12 cellular contexts compared by ENCODE assay signal in the genomic region with DNA sequence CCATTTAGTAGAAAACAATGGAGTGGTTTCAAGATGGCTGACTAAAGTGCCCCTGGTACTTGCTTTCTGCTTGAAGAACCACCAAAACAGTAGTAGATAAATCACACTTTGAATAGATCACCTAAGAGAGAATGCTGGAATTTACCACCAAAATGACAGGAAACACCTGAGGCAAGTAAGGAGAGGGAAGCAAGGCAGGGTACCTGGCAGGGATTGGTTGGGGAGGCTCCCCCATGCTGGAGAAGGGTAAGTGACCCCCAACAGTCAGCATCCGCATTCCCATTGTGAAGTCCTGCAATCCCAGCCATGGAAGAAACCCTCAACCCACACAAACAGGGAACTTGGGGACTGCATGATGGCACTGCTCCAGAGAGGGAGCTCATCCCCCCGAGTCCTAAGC.
"Had no signal": no experiment of that assay in that cellular context is flagged by ENCODE, and none has a peak within 500 bp of the region (broad histone marks: within the 10 kb centered on the region; RNA-seq: fewer than 3 reads in every experiment).

No MANE protein-coding gene starts in this region.

- H3K9me3 ChIP-seq: neutrophil had no signal

- H3K27me3 ChIP-seq: esophagus squamous epithelium, neutrophil had no signal

- H3K27ac ChIP-seq: esophagus squamous epithelium, neutrophil had no signal

- ATAC-seq: activated CD8-positive, alpha-beta memory T cell treated with anti-CD3 and anti-CD28 coated beads, Interleukin-2, amount 10 ng/mL, durations not matched to agents 7 days and 5 days; natural killer cell treated with Interleukin-12 subunit alpha and Interleukin-12 subunit beta and Interleukin-15 and Interleukin-18, amount 100 ng/mL, for 72 hours had no signal

- DNase-seq: activated B cell treated with CpG ODN at 0.5 μM for 24 hours; activated CD4-positive, alpha-beta memory T cell treated with anti-CD3 and anti-CD28 coated beads, Interleukin-2, amount 10 ng/mL, durations not matched to agents 7 days and 5 days; activated CD4-positive, alpha-beta T cell treated with anti-CD3 and anti-CD28 coated beads for 4 hours; activated CD8-positive, alpha-beta memory T cell treated with anti-CD3 and anti-CD28 coated beads, Interleukin-2, amount 10 ng/mL, durations not matched to agents 7 days and 5 days; activated naive CD4-positive, alpha-beta T cell treated with Interleukin-2 at 50 U/mL for 16 hours; effector memory CD4-positive, alpha-beta T cell; esophagus squamous epithelium; mesenchymal stem cell; stimulated activated naive CD4-positive, alpha-beta T cell; SW 1271 had no signal

- H3K4me3 ChIP-seq: esophagus squamous epithelium had no signal
